Comparison of ENCODE assay signal across 18 cellular contexts in the genomic region with DNA sequence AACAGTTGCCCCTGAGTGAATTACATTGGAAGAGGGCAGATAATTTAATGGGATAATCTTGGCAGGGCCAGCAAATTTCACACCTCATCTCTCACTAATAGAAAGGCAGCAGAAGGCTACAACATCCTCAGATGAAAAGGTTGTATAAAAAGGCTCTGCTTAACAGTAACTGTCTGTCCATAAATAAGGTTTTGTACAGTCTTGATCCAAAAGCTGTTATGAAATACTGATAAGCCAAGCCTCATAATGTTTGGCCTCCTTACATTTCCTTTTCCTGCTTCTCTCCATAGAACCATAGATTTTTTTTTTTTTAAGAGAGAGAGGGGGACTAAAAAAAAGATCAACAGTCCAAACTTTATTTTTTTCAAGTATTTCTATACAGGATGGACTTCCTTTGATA. TPM values are rescaled to one million over a fixed set of nuclear protein-coding genes. Genes with fewer than 3 reads are reported as not detected.
A peak's percentile ranks its signal among the peaks of the same experiment; 100 is the strongest.
DNase-seq lines count a peak whose midpoint lies in the region; ATAC-seq, FAIRE-seq and TF ChIP-seq lines count a peak whose summit lies in the region.
"Had no signal": no experiment of that assay in that cellular context is flagged by ENCODE, and none has a peak within 500 bp of the region (broad histone marks: within the 10 kb centered on the region; RNA-seq: fewer than 3 reads in every experiment).

No MANE protein-coding gene starts in this region.

- peak; percentile 17 for FAIRE-seq in pancreas (lab: Jason Lieb, UNC)

- H3K36me3 ChIP-seq in fibroblast of lung (ENCODE audit: control insufficient read depth, insufficient read depth, low read length) (no peaks in the 10 kb centered on the region), pancreas (no peaks in the 10 kb centered on the region)
- H3K36me3 ChIP-seq: BE2C, lower lobe of right lung, right lobe of liver had no signal

- H3K9me3 ChIP-seq in fibroblast of lung (ENCODE audit: control insufficient read depth, insufficient read depth, low read depth, low read length) (no peaks in the 10 kb centered on the region), pancreas (no peaks in the 10 kb centered on the region)
- H3K9me3 ChIP-seq: BE2C, lower lobe of right lung, right lobe of liver, SJSA1 had no signal

- H3K27me3 ChIP-seq in fibroblast of lung (ENCODE audit: control insufficient read depth, insufficient read depth, low read length) (no peaks in the 10 kb centered on the region), pancreas (no peaks in the 10 kb centered on the region), dorsolateral prefrontal cortex (peaks cover 0 to under 1% (median 0%) of the 10 kb centered on the region in 45 donors)
- H3K27me3 ChIP-seq: BE2C, SJSA1 had no signal

- H3K4me3 ChIP-seq in fibroblast of lung (replicated peaks in 1 of 4; ENCODE audit: control extremely low read depth in 1 of 4, insufficient read depth in 1 of 4, low read depth in 3 of 4, low read length in 4 of 4) (peak overlapping the region in 1 of 4 experiments; percentile 19), pancreas (no peak overlapping the region), dorsolateral prefrontal cortex (no peak overlapping the region)
- H3K4me3 ChIP-seq: lower lobe of right lung, right lobe of liver, SJSA1 had no signal

- peak overlapping the region; percentile 74 for H3K4me2 ChIP-seq in fibroblast of lung (ENCODE audit: extremely low read depth, insufficient read depth, low read length)

- no peak overlapping the region for H3K27ac ChIP-seq in fibroblast of lung (ENCODE audit: insufficient read depth, low read length)
- H3K27ac ChIP-seq in pancreas: no peak overlapping the region
- no peak overlapping the region for H3K27ac ChIP-seq in dorsolateral prefrontal cortex
- H3K27ac ChIP-seq: lower lobe of right lung, right lobe of liver had no signal

- peaks cover 6% of the 10 kb centered on the region for H3K4me1 ChIP-seq in fibroblast of lung (ENCODE audit: control insufficient read depth, extremely low read depth, insufficient read depth, low read length)
- H3K4me1 ChIP-seq in pancreas: peaks cover 0 to 16% (median 6%) of the 10 kb centered on the region in 3 donors
- H3K4me1 ChIP-seq: BE2C had no signal

- DNase-seq in NCI-H1092 treated with DMSO at 0.1 percent for 48 hours (lab: John Stamatoyannopoulos, UW) (peak; percentile 19), NCI-H1092 (lab: John Stamatoyannopoulos, UW) (no peak), NCI-H446 treated with DMSO at 0.1 percent for 48 hours (lab: John Stamatoyannopoulos, UW) (peak; percentile 73), fibroblast of lung (ENCODE audit: low read depth in 2 of 2) (peak in 1 of 2 donors; percentile 46), pancreas (no peak), dorsolateral prefrontal cortex (no peak)
- DNase-seq in stimulated activated CD4-positive, alpha-beta T cell treated with anti-CD3 and anti-CD28 coated beads, Interleukin-2, amount 100 ng/mL, for 24 hours: no peak
- DNase-seq: 8988T; activated CD4-positive, CD25-positive, alpha-beta regulatory T cell; activated T-cell treated with anti-CD3 and anti-CD28 coated beads, Interleukin-2, amount 50 U/mL, for 48 hours; BE2C; lower lobe of right lung; occipital lobe; right lobe of liver; stimulated activated naive CD4-positive, alpha-beta T cell treated with Interleukin-2 at 50 U/mL for 16 hours; trophoblast cell had no signal

- no peak overlapping the region for H2AFZ ChIP-seq in fibroblast of lung (ENCODE audit: low read length)

- peaks cover 8% of the 10 kb centered on the region for H3K79me2 ChIP-seq in fibroblast of lung (ENCODE audit: control insufficient read depth, insufficient read depth, low read length)

- TF ChIP-seq CTCF in fibroblast of lung (conservative IDR thresholded peaks at IDR 0.05 in 1 of 2, IDR thresholded peaks at IDR 0.05 in 1 of 2; ENCODE audit: low read depth in 1 of 2, low read length in 2 of 2) (no peak), pancreas (IDR thresholded peaks at IDR 0.05) (no peak), dorsolateral prefrontal cortex (IDR thresholded peaks at IDR 0.05 in 54 of 56, conservative IDR thresholded peaks at IDR 0.05 in 2 of 56; ENCODE audit: low read depth in 1 of 56, partially characterized antibody in 56 of 56) (no peak)

- no peaks in the 10 kb centered on the region for H4K20me1 ChIP-seq in fibroblast of lung (ENCODE audit: control insufficient read depth, extremely low read depth, insufficient read depth, low read length)

- no peak for ATAC-seq in pancreas
- ATAC-seq in GM18867 (IDR thresholded peaks at IDR 0.05; ENCODE audit: unreplicated experiment): no peak
- ATAC-seq: lower lobe of right lung, right lobe of liver had no signal

- intact Hi-C loops in pancreas (cut with DNase I): loop anchor here in 1 of 3 donors (10.0 kb wide), 1 partner anchor 355 kb away; no protein-coding TSS in a partner anchor
- intact Hi-C loops in dorsolateral prefrontal cortex (cut with DNase I): loop anchor here in 1 of 2 donors (10.0 kb wide), 1 partner anchor 165 kb away; no protein-coding TSS in a partner anchor

- H3K9ac ChIP-seq in fibroblast of lung (ENCODE audit: insufficient read depth, low read length): no peak overlapping the region

RNA-seq across cellular contexts. Expression of a gene that starts 6.1 kb away (rescaled TPM):
- total RNA-seq in fibroblast of lung (10.8 and 16.5 TPM in 2 replicates), pancreas (10 to 100 TPM in 3 of 6 donors, 1 to 10 TPM in 3; 5.7 to 18.5 (median 9.0) TPM), dorsolateral prefrontal cortex (1 to 10 TPM in 119 of 120 experiments, under 1 TPM in 1; 0.53 to 5.6 (median 3.1) TPM)
- polyA plus RNA-seq in fibroblast of lung (14.5 and 23.6 TPM in 2 replicates), pancreas (1 to 10 TPM; 1.3 to 2.7 TPM)
- polyA plus RNA-seq in fibroblast of lung (2012): 10.6 and 13.3 TPM in 2 replicates
- polyA minus RNA-seq in fibroblast of lung (ENCODE audit: low replicate concordance): 31.6 and 47.6 TPM in 2 replicates

Comparison
In these comparisons a context has a peak if more than half of its experiments do, and no peak if none do; other contexts are left out.
1. DNase-seq: peak in NCI-H1092 treated with DMSO at 0.1 percent for 48 hours (single experiment) and NCI-H446 treated with DMSO at 0.1 percent for 48 hours (single experiment); none in NCI-H1092 (single experiment), pancreas (0 of 6), dorsolateral prefrontal cortex (0 of 10) and stimulated activated CD4-positive, alpha-beta T cell treated with anti-CD3 and anti-CD28 coated beads, Interleukin-2, amount 100 ng/mL, for 24 hours (0 of 2).